ENCODE assay signal across 8 cellular contexts in the genomic region with DNA sequence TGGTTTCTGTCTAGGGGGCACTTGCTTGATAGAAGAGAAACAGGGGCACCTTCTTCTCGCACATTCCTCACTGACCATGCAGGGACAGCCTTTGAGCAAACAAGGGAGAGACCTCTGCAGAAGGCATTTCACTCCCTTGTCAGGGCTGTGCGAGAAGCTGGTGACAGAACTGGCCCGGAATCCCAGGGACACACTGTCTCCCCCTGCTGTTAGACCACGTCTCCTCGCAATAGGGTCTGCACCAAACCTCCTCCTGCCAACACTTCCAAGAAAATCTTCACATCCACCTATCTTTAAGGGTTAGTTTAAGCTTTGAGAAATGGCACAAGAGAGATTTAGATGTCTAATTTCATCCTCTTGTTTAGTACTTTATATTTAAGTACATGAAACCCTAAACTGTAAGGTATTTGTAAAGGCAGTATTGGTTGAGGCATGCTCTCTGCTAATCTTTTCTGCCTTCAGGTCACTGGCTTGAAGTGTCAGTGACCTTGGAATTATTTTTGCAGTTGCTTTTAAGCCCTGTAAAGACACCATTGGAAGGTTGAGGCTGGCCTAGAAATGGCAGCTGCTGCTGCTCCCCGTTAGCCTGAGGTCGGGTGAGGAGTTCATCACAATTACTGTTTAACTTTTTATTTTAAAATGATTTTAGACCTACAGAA. TPM values are rescaled to one million over a fixed set of nuclear protein-coding genes. Genes with fewer than 3 reads are reported as not detected.
DNase-seq lines count a peak whose midpoint lies in the region; ATAC-seq and TF ChIP-seq lines count a peak whose summit lies in the region.

No MANE protein-coding gene starts in this region.

- H2BK12ac ChIP-seq in H9 (ENCODE audit: insufficient read length, low read depth, low read length): no peak overlapping the region

- no peaks in the 10 kb centered on the region for H3K9me3 Mint-ChIP-seq in CD4-positive, alpha-beta memory T cell
- H3K9me3 Mint-ChIP-seq in H9: no peaks in the 10 kb centered on the region
- H3K9me3 Mint-ChIP-seq in naive thymus-derived CD4-positive, alpha-beta T cell: no peaks in the 10 kb centered on the region

- TF ChIP-seq CTCF in H9 (conservative IDR thresholded peaks at IDR 0.05) (peak; percentile 84), RWPE2 (IDR thresholded peaks at IDR 0.05; ENCODE audit: poor library complexity, severe bottlenecking) (peak; percentile 32)

- H3K14ac ChIP-seq in H9 (ENCODE audit: insufficient read depth, low read length): no peak overlapping the region

- H3K9me3 ChIP-seq in CD4-positive, alpha-beta memory T cell (ENCODE audit: control insufficient read depth in 1 of 2, low read length in 2 of 2): no peaks in the 10 kb centered on the region
- H3K9me3 ChIP-seq in H9 (ENCODE audit: control insufficient read depth, low read depth, low read length): no peaks in the 10 kb centered on the region
- no peaks in the 10 kb centered on the region for H3K9me3 ChIP-seq in RWPE2 (ENCODE audit: severe bottlenecking)
- no peaks in the 10 kb centered on the region for H3K9me3 ChIP-seq in naive thymus-derived CD4-positive, alpha-beta T cell (ENCODE audit: control insufficient read depth in 2 of 3, low read length in 3 of 3)

- no peaks in the 10 kb centered on the region for H3K23me2 ChIP-seq in H9 (ENCODE audit: insufficient read length, low read depth, low read length, poor library complexity, severe bottlenecking)

- intact Hi-C loops in CD4-positive, alpha-beta memory T cell (cut with micrococcal nuclease): loop anchor here (1.0 kb wide), 1 partner anchor 71 kb away; no protein-coding TSS in a partner anchor
- intact Hi-C loops in naive thymus-derived CD4-positive, alpha-beta T cell (cut with micrococcal nuclease): loop anchor here (1.0 to 2.0 kb wide), 3 partner anchors 71 to 374 kb away; no protein-coding TSS in a partner anchor

- no peak overlapping the region for H2AFZ ChIP-seq in H9 (ENCODE audit: low read length)

- H3K18ac ChIP-seq in H9 (ENCODE audit: insufficient read length, low read depth, low read length): no peak overlapping the region

- no peak overlapping the region for H2BK120ac ChIP-seq in H9 (ENCODE audit: low read depth, low read length, poor library complexity, severe bottlenecking)

- H3K27ac Mint-ChIP-seq in CD4-positive, alpha-beta memory T cell: no peak overlapping the region
- H3K27ac Mint-ChIP-seq in H9: no peak overlapping the region
- H3K27ac Mint-ChIP-seq in naive thymus-derived CD4-positive, alpha-beta T cell: peak overlapping the region in 2 of 9 donors; percentile 13 to 38

- no peak overlapping the region for H3K9ac ChIP-seq in H9 (ENCODE audit: extremely low read depth, insufficient read length, low read length)

- H3K79me2 ChIP-seq in H9 (ENCODE audit: insufficient read depth, low read length): no peaks in the 10 kb centered on the region

- no peak overlapping the region for H2BK5ac ChIP-seq in H9 (ENCODE audit: insufficient read length, low read length)

- H3K36me3 ChIP-seq in CD4-positive, alpha-beta memory T cell (ENCODE audit: insufficient read depth, low read length): no peaks in the 10 kb centered on the region
- no peaks in the 10 kb centered on the region for H3K36me3 ChIP-seq in RWPE2 (ENCODE audit: low read depth)
- H3K36me3 ChIP-seq in naive thymus-derived CD4-positive, alpha-beta T cell (ENCODE audit: control insufficient read depth in 2 of 3, insufficient read depth in 3 of 3, low read length in 3 of 3): no peaks in the 10 kb centered on the region

- H3K4ac ChIP-seq in H9 (ENCODE audit: low read depth, low read length): no peak overlapping the region

- WGBS in H9 (ENCODE audit: extremely low coverage, insufficient read length, low lambda C conversion rate): no CpG with 5 or more reads among the region's 7 CpGs

- H3K4me3 ChIP-seq in CD4-positive, alpha-beta memory T cell (ENCODE audit: low read length in 2 of 2): no peak overlapping the region
- H3K4me3 ChIP-seq in RWPE2 (ENCODE audit: severe bottlenecking): no peak overlapping the region
- H3K4me3 ChIP-seq in naive thymus-derived CD4-positive, alpha-beta T cell (ENCODE audit: low read length): no peak overlapping the region

- no peak overlapping the region for H3K23ac ChIP-seq in H9 (ENCODE audit: insufficient read length, low read depth, low read length)

- no peak overlapping the region for H2BK20ac ChIP-seq in H9 (ENCODE audit: low read depth, low read length, poor library complexity, severe bottlenecking)

- H3K27me3 Mint-ChIP-seq in CD4-positive, alpha-beta memory T cell: peaks cover 3 to 9% of the 10 kb centered on the region in 2 donors
- no peaks in the 10 kb centered on the region; the same call in 1 of the 2 replicates for H3K27me3 Mint-ChIP-seq in H9 (ENCODE audit: low read depth)
- H3K27me3 Mint-ChIP-seq in naive thymus-derived CD4-positive, alpha-beta T cell: peaks cover 0 to 37% (median 12%) of the 10 kb centered on the region in 5 donors

- no peak overlapping the region for H4K8ac ChIP-seq in H9 (replicated peaks; ENCODE audit: insufficient read length, low read depth, low read length)

- H2BK15ac ChIP-seq in H9 (ENCODE audit: low read depth, low read length): no peak overlapping the region

- no peak overlapping the region for H3K56ac ChIP-seq in H9 (ENCODE audit: insufficient read length, low read depth, low read length)

- H2AK5ac ChIP-seq in H9 (ENCODE audit: insufficient read length, low read length): no peak overlapping the region

- CTCF ChIA-PET in CD4-positive, alpha-beta memory T cell (lab: Charles Lee; ENCODE audit: partially characterized antibody): interaction anchor here (2.0 to 6.3 kb wide), 2 partner anchors 9 to 71 kb away, joined by 7 to 50 read pairs; no protein-coding TSS in a partner anchor
- CTCF ChIA-PET in naive thymus-derived CD4-positive, alpha-beta T cell (lab: Charles Lee): no interaction called here

- ATAC-seq in RWPE2 (ENCODE audit: low read depth): no peak
- peak; percentile 51 for ATAC-seq in naive thymus-derived CD4-positive, alpha-beta T cell
- no peak for ATAC-seq in GM18858 (IDR thresholded peaks at IDR 0.05; ENCODE audit: unreplicated experiment)
- ATAC-seq in HG03039 (IDR thresholded peaks at IDR 0.05; ENCODE audit: unreplicated experiment): no peak
- no peak for ATAC-seq in GM21447 (IDR thresholded peaks at IDR 0.05; ENCODE audit: unreplicated experiment)

- no peaks in the 10 kb centered on the region for H3K36me3 Mint-ChIP-seq in CD4-positive, alpha-beta memory T cell
- H3K36me3 Mint-ChIP-seq in H9 (ENCODE audit: insufficient read depth in 1 of 3, low read depth in 3 of 3): no peaks in the 10 kb centered on the region
- no peaks in the 10 kb centered on the region for H3K36me3 Mint-ChIP-seq in naive thymus-derived CD4-positive, alpha-beta T cell

- no peak overlapping the region for H3T11ph ChIP-seq in H9 (ENCODE audit: low read length)

- no peaks in the 10 kb centered on the region for H3K4me1 ChIP-seq in CD4-positive, alpha-beta memory T cell (ENCODE audit: insufficient read depth, low read length)
- H3K4me1 ChIP-seq in H9 (ENCODE audit: insufficient read depth, low read length) (0 out of 2 replicates have a peak, but pooled peaks cover 2% of the 10 kb centered on the region), RWPE2 (ENCODE audit: insufficient read depth, poor library complexity, severe bottlenecking) (no peaks in the 10 kb centered on the region)
- no peaks in the 10 kb centered on the region for H3K4me1 ChIP-seq in naive thymus-derived CD4-positive, alpha-beta T cell (ENCODE audit: control insufficient read depth in 2 of 2, insufficient read depth in 2 of 2, low read length in 2 of 2)

- no peak overlapping the region for H3K27ac ChIP-seq in CD4-positive, alpha-beta memory T cell (ENCODE audit: low read depth, low read length)
- no peak overlapping the region for H3K27ac ChIP-seq in H9 (ENCODE audit: insufficient read length, low read depth, low read length)
- H3K27ac ChIP-seq in RWPE2 (ENCODE audit: poor library complexity, severe bottlenecking): no peak overlapping the region
- no peak overlapping the region for H3K27ac ChIP-seq in naive thymus-derived CD4-positive, alpha-beta T cell (ENCODE audit: low read depth, low read length)

- H3K4me1 Mint-ChIP-seq in CD4-positive, alpha-beta memory T cell: no peaks in the 10 kb centered on the region
- H3K4me1 Mint-ChIP-seq in H9: peaks cover 41 to 49% of the 10 kb centered on the region in 2 experiments
- H3K4me1 Mint-ChIP-seq in naive thymus-derived CD4-positive, alpha-beta T cell: peaks cover 0 to 10% (median 3%) of the 10 kb centered on the region in 7 donors

- H3K4me2 ChIP-seq in H9 (ENCODE audit: insufficient read depth, insufficient read length, low read length): no peak overlapping the region

- H3K27me3 ChIP-seq in CD4-positive, alpha-beta memory T cell (ENCODE audit: insufficient read depth, low read length): no peaks in the 10 kb centered on the region
- H3K27me3 ChIP-seq in H9 (ENCODE audit: insufficient read depth, low read length) (no peaks in the 10 kb centered on the region), RWPE2 (ENCODE audit: insufficient read depth, poor library complexity, severe bottlenecking) (peaks cover 7% of the 10 kb centered on the region)
- H3K27me3 ChIP-seq in naive thymus-derived CD4-positive, alpha-beta T cell (ENCODE audit: control insufficient read depth in 2 of 2, insufficient read depth in 2 of 2, low read length in 2 of 2): no peaks in the 10 kb centered on the region

- no peak overlapping the region for H3K4me3 Mint-ChIP-seq in CD4-positive, alpha-beta memory T cell
- no peak overlapping the region for H3K4me3 Mint-ChIP-seq in H9
- H3K4me3 Mint-ChIP-seq in naive thymus-derived CD4-positive, alpha-beta T cell: no peak overlapping the region

- no peak overlapping the region for H4K5ac ChIP-seq in H9 (ENCODE audit: insufficient read length, low read depth, low read length)

- DNase-seq in CD4-positive, alpha-beta memory T cell: peak in 4 of 5 donors; percentile 2 to 9 (median 7)
- DNase-seq in H9: peak; percentile 79
- DNase-seq in RWPE2 (ENCODE audit: low spot score): no peak
- DNase-seq in ecto neural progenitor cell (ENCODE audit: low spot score): peak; percentile 69
- peak in 3 of 9 donors; percentile 7 to 27 (median 11) for DNase-seq in naive thymus-derived CD4-positive, alpha-beta T cell

- POLR2A ChIA-PET in CD4-positive, alpha-beta memory T cell (lab: Charles Lee; ENCODE audit: partially characterized antibody): no interaction called here
- POLR2A ChIA-PET in naive thymus-derived CD4-positive, alpha-beta T cell (lab: Charles Lee): no interaction called here

- H3K79me1 ChIP-seq in H9 (ENCODE audit: insufficient read depth, low read depth, low read length, poor library complexity, severe bottlenecking): no peaks in the 10 kb centered on the region

- no peaks in the 10 kb centered on the region for H4K20me1 ChIP-seq in H9 (ENCODE audit: control insufficient read depth, insufficient read depth, insufficient read length)

- no peak overlapping the region for H4K91ac ChIP-seq in H9 (ENCODE audit: insufficient read length, low read depth, low read length)

RNA-seq across cellular contexts. Expression of a gene that starts 37.0 kb away (rescaled TPM):
- not detected for total RNA-seq in CD4-positive, alpha-beta memory T cell
- polyA plus RNA-seq in CD4-positive, alpha-beta memory T cell: under 1 TPM in 1 of 2 donors, not detected in 1; 0.03 TPM
- 0.15 and 0.17 TPM in 2 replicates for total RNA-seq in H9 (2021)
- 1 to 10 TPM in 2 of 5 experiments, under 1 TPM in 3; 0.16 to 1.7 (median 0.40) TPM for total RNA-seq in naive thymus-derived CD4-positive, alpha-beta T cell
- polyA plus RNA-seq in naive thymus-derived CD4-positive, alpha-beta T cell: under 1 TPM in 1 of 2 donors, not detected in 1; 0.18 TPM
